In genomic region chr9:75010570-75010969, GRCh38 we compare ENCODE assay signal across 20 cellular contexts. TPM values are rescaled to one million over a fixed set of nuclear protein-coding genes. Genes with fewer than 3 reads are reported as not detected.
DNase-seq lines count a peak whose midpoint lies in the region; ATAC-seq and TF ChIP-seq lines count a peak whose summit lies in the region.
"Had no signal": no experiment of that assay in that cellular context is flagged by ENCODE, and none has a peak within 500 bp of the region (broad histone marks: within the 10 kb centered on the region; RNA-seq: fewer than 3 reads in every experiment).

No MANE protein-coding gene starts in this region.

- H3K36me3 Mint-ChIP-seq in activated CD4-positive, alpha-beta T cell treated with anti-CD3 and anti-CD28 coated beads, Interleukin-2, amount 10 ng/mL, durations not matched to agents 7 days and 5 days (ENCODE audit: low read depth) = peaks cover 41% of the 10 kb centered on the region
- H3K36me3 Mint-ChIP-seq in CD4-positive, CD25-positive, alpha-beta regulatory T cell = peaks cover 16% of the 10 kb centered on the region
- H3K36me3 Mint-ChIP-seq in activated naive CD8-positive, alpha-beta T cell treated with anti-CD3 and anti-CD28 coated beads, Interleukin-2, amount 50 U/mL, for 24 hours (ENCODE audit: low read depth) = peaks cover 32% of the 10 kb centered on the region
- peaks cover 5 to 14% of the 10 kb centered on the region in 2 donors for H3K36me3 Mint-ChIP-seq in activated T-cell treated with anti-CD3 and anti-CD28 coated beads, Interleukin-2, amount 50 U/mL, for 72 hours (ENCODE audit: insufficient read depth in 2 of 2)

- no peaks in the 10 kb centered on the region for H3K27me3 Mint-ChIP-seq in activated CD4-positive, alpha-beta T cell treated with anti-CD3 and anti-CD28 coated beads, Interleukin-2, amount 10 ng/mL, durations not matched to agents 7 days and 5 days
- no peaks in the 10 kb centered on the region for H3K27me3 Mint-ChIP-seq in CD4-positive, CD25-positive, alpha-beta regulatory T cell
- no peaks in the 10 kb centered on the region for H3K27me3 Mint-ChIP-seq in activated naive CD8-positive, alpha-beta T cell treated with anti-CD3 and anti-CD28 coated beads, Interleukin-2, amount 50 U/mL, for 24 hours
- no peaks in the 10 kb centered on the region for H3K27me3 Mint-ChIP-seq in activated T-cell treated with anti-CD3 and anti-CD28 coated beads, Interleukin-2, amount 50 U/mL, for 72 hours (ENCODE audit: low read depth)

- peak overlapping the region; percentile 9 for H3K27ac Mint-ChIP-seq in activated CD4-positive, alpha-beta T cell treated with anti-CD3 and anti-CD28 coated beads, Interleukin-2, amount 10 ng/mL, durations not matched to agents 7 days and 5 days
- peak overlapping the region; percentile 2 to 39 (median 5) for H3K27ac Mint-ChIP-seq in CD4-positive, CD25-positive, alpha-beta regulatory T cell
- peak overlapping the region; percentile 12 for H3K27ac Mint-ChIP-seq in activated naive CD8-positive, alpha-beta T cell treated with anti-CD3 and anti-CD28 coated beads, Interleukin-2, amount 50 U/mL, for 24 hours
- no peak overlapping the region for H3K27ac Mint-ChIP-seq in activated T-cell treated with anti-CD3 and anti-CD28 coated beads, Interleukin-2, amount 50 U/mL, for 72 hours
- H3K27ac Mint-ChIP-seq: GM23338 had no signal

- peaks cover 14% of the 10 kb centered on the region for H3K36me3 ChIP-seq in CD4-positive, CD25-positive, alpha-beta regulatory T cell (ENCODE audit: control insufficient read depth, insufficient read depth, low read length)
- H3K36me3 ChIP-seq in tibial nerve = peaks cover 0 to 22% (median 0%) of the 10 kb centered on the region in 3 donors
- H3K36me3 ChIP-seq: Peyer's patch had no signal

- no peak overlapping the region for H3K4me3 Mint-ChIP-seq in activated CD4-positive, alpha-beta T cell treated with anti-CD3 and anti-CD28 coated beads, Interleukin-2, amount 10 ng/mL, durations not matched to agents 7 days and 5 days
- peak overlapping the region in 3 of 4 donors; percentile 0 to 14 (median 4) for H3K4me3 Mint-ChIP-seq in CD4-positive, CD25-positive, alpha-beta regulatory T cell
- H3K4me3 Mint-ChIP-seq in activated naive CD8-positive, alpha-beta T cell treated with anti-CD3 and anti-CD28 coated beads, Interleukin-2, amount 50 U/mL, for 24 hours = no peak overlapping the region
- no peak overlapping the region for H3K4me3 Mint-ChIP-seq in activated T-cell treated with anti-CD3 and anti-CD28 coated beads, Interleukin-2, amount 50 U/mL, for 72 hours
- H3K4me3 Mint-ChIP-seq: GM23338 had no signal

- peak; percentile 60 to 67 for ATAC-seq in CD4-positive, CD25-positive, alpha-beta regulatory T cell (ENCODE audit: low read depth in 2 of 2)
- ATAC-seq in activated naive CD8-positive, alpha-beta T cell treated with anti-CD3 and anti-CD28 coated beads, Interleukin-2, amount 50 U/mL, for 24 hours = no peak
- no peak for ATAC-seq in activated T-cell treated with anti-CD3 and anti-CD28 coated beads, Interleukin-2, amount 50 U/mL, for 72 hours (replicated peaks in 1 of 2)
- ATAC-seq: GM23338, HCT116 had no signal

- H3K9me3 ChIP-seq in CD4-positive, CD25-positive, alpha-beta regulatory T cell (ENCODE audit: control insufficient read depth in 2 of 2, low read length in 2 of 2) = no peaks in the 10 kb centered on the region
- no peaks in the 10 kb centered on the region for H3K9me3 ChIP-seq in tibial nerve
- H3K9me3 ChIP-seq: BE2C, Peyer's patch, SJSA1 had no signal

- no peaks in the 10 kb centered on the region for H3K9me3 Mint-ChIP-seq in activated CD4-positive, alpha-beta T cell treated with anti-CD3 and anti-CD28 coated beads, Interleukin-2, amount 10 ng/mL, durations not matched to agents 7 days and 5 days
- H3K9me3 Mint-ChIP-seq in CD4-positive, CD25-positive, alpha-beta regulatory T cell = no peaks in the 10 kb centered on the region
- H3K9me3 Mint-ChIP-seq in activated naive CD8-positive, alpha-beta T cell treated with anti-CD3 and anti-CD28 coated beads, Interleukin-2, amount 50 U/mL, for 24 hours = no peaks in the 10 kb centered on the region
- no peaks in the 10 kb centered on the region for H3K9me3 Mint-ChIP-seq in activated T-cell treated with anti-CD3 and anti-CD28 coated beads, Interleukin-2, amount 50 U/mL, for 72 hours
- H3K9me3 Mint-ChIP-seq: CD8-positive, alpha-beta memory T cell; GM23338 had no signal

- H3K4me1 Mint-ChIP-seq in activated CD4-positive, alpha-beta T cell treated with anti-CD3 and anti-CD28 coated beads, Interleukin-2, amount 10 ng/mL, durations not matched to agents 7 days and 5 days = peaks cover 32% of the 10 kb centered on the region
- H3K4me1 Mint-ChIP-seq in CD4-positive, CD25-positive, alpha-beta regulatory T cell = peaks cover 25 to 37% (median 32%) of the 10 kb centered on the region in 4 donors
- peaks cover 22% of the 10 kb centered on the region for H3K4me1 Mint-ChIP-seq in activated naive CD8-positive, alpha-beta T cell treated with anti-CD3 and anti-CD28 coated beads, Interleukin-2, amount 50 U/mL, for 24 hours
- H3K4me1 Mint-ChIP-seq in activated T-cell treated with anti-CD3 and anti-CD28 coated beads, Interleukin-2, amount 50 U/mL, for 72 hours (ENCODE audit: low read depth) = peaks cover 14% of the 10 kb centered on the region

- DNase-seq in activated CD4-positive, alpha-beta T cell treated with anti-CD3 and anti-CD28 coated beads, Interleukin-2, amount 10 ng/mL, durations not matched to agents 7 days and 5 days = no peak
- no peak for DNase-seq in activated CD4-positive, alpha-beta T cell treated with anti-CD3 and anti-CD28 coated beads for 4 hours
- peak in 2 of 3 donors; percentile 41 to 43 for DNase-seq in CD4-positive, CD25-positive, alpha-beta regulatory T cell
- peak; percentile 47 for DNase-seq in Jurkat, Clone E6-1 (ENCODE audit: low read depth, low spot score)
- no peak for DNase-seq in activated naive CD8-positive, alpha-beta T cell treated with anti-CD3 and anti-CD28 coated beads, Interleukin-2, amount 50 U/mL, for 24 hours
- no peak for DNase-seq in tibial nerve (ENCODE audit: low spot score in 2 of 2)
- DNase-seq in NCI-H1092 treated with DMSO at 0.1 percent for 48 hours (lab: John Stamatoyannopoulos, UW) = no peak
- DNase-seq in activated T-cell treated with anti-CD3 and anti-CD28 coated beads, Interleukin-2, amount 50 U/mL, for 72 hours = no peak
- DNase-seq: BE2C; DMS79; NCI-H1436 treated with DMSO at 0.1 percent for 48 hours; NCI-H2029; NCI-H748 treated with DMSO at 0.1 percent for 48 hours; NK-92 treated with Interleukin-12 subunit alpha and Interleukin-12 subunit beta, amount 100 ng/mL, for 24 hours; Peyer's patch had no signal

- no peak for TF ChIP-seq POLR2A in tibial nerve (IDR thresholded peaks at IDR 0.05)

- no peaks in the 10 kb centered on the region for H3K27me3 ChIP-seq in CD4-positive, CD25-positive, alpha-beta regulatory T cell (ENCODE audit: control insufficient read depth, insufficient read depth, low read length)
- H3K27me3 ChIP-seq in tibial nerve = no peaks in the 10 kb centered on the region
- H3K27me3 ChIP-seq: BE2C, Peyer's patch, SJSA1 had no signal

- H3K27ac ChIP-seq in CD4-positive, CD25-positive, alpha-beta regulatory T cell (ENCODE audit: insufficient read depth, low read length, poor library complexity, severe bottlenecking) = no peak overlapping the region
- H3K27ac ChIP-seq in tibial nerve = no peak overlapping the region
- H3K27ac ChIP-seq: KMS-11, Peyer's patch, SJSA1 had no signal

- H3K4me1 ChIP-seq in CD4-positive, CD25-positive, alpha-beta regulatory T cell (ENCODE audit: control insufficient read depth, insufficient read depth, low read length, poor library complexity, severe bottlenecking) = peaks cover 24% of the 10 kb centered on the region
- H3K4me1 ChIP-seq in tibial nerve = no peaks in the 10 kb centered on the region
- H3K4me1 ChIP-seq: BE2C, Peyer's patch, SJSA1 had no signal

- CTCF ChIA-PET in activated CD4-positive, alpha-beta T cell treated with anti-CD3 and anti-CD28 coated beads, Interleukin-2, amount 10 ng/mL, durations not matched to agents 7 days and 5 days (lab: Charles Lee) = no interaction called here

- POLR2A ChIA-PET in activated CD4-positive, alpha-beta T cell treated with anti-CD3 and anti-CD28 coated beads, Interleukin-2, amount 10 ng/mL, durations not matched to agents 7 days and 5 days (lab: Charles Lee) = no interaction called here

- TF ChIP-seq EP300 in tibial nerve (IDR thresholded peaks at IDR 0.05) = no peak

- no peak for TF ChIP-seq CTCF in tibial nerve (IDR thresholded peaks at IDR 0.05)

- H3K4me3 ChIP-seq in CD4-positive, CD25-positive, alpha-beta regulatory T cell (ENCODE audit: low read depth, low read length) = peak overlapping the region; percentile 57
- H3K4me3 ChIP-seq in Jurkat, Clone E6-1 (ENCODE audit: low read length) = no peak overlapping the region
- no peak overlapping the region for H3K4me3 ChIP-seq in tibial nerve
- H3K4me3 ChIP-seq: GM23338, Peyer's patch, SJSA1 had no signal

RNA-seq across cellular contexts. Expression of gene CARNMT1, which starts 17.5 kb away (rescaled TPM):
- 10 to 100 TPM; 28.7 to 32.3 TPM for total RNA-seq in activated CD4-positive, alpha-beta T cell treated with anti-CD3 and anti-CD28 coated beads, Interleukin-2, amount 10 ng/mL, durations not matched to agents 7 days and 5 days
- total RNA-seq in CD4-positive, CD25-positive, alpha-beta regulatory T cell = 25.7 TPM
- 10 to 100 TPM in 3 of 4 donors, 1 to 10 TPM in 1; 9.5 to 16.3 (median 11.5) TPM for polyA plus RNA-seq in CD4-positive, CD25-positive, alpha-beta regulatory T cell
- 11.9 TPM for polyA plus RNA-seq in Jurkat, Clone E6-1 (2012; ENCODE audit: insufficient read depth, insufficient read length)
- 10 to 100 TPM in 3 of 4 donors, 1 to 10 TPM in 1; 5.9 to 19.9 (median 15.6) TPM for total RNA-seq in tibial nerve
- total RNA-seq in activated T-cell treated with anti-CD3 and anti-CD28 coated beads, Interleukin-2, amount 50 U/mL, for 72 hours = 10 to 100 TPM; 18.6 to 19.8 TPM

RNA-seq across cellular contexts. Expression of gene C9orf40, which starts 57.9 kb away (rescaled TPM):
- 10 to 100 TPM; 20.1 to 22.2 TPM for total RNA-seq in activated CD4-positive, alpha-beta T cell treated with anti-CD3 and anti-CD28 coated beads, Interleukin-2, amount 10 ng/mL, durations not matched to agents 7 days and 5 days
- total RNA-seq in CD4-positive, CD25-positive, alpha-beta regulatory T cell = 1.9 TPM
- 1 to 10 TPM; 1.7 to 4.5 (median 3.8) TPM for polyA plus RNA-seq in CD4-positive, CD25-positive, alpha-beta regulatory T cell
- 30.8 TPM for polyA plus RNA-seq in Jurkat, Clone E6-1 (2012; ENCODE audit: insufficient read depth, insufficient read length)
- total RNA-seq in tibial nerve = 1 to 10 TPM; 4.2 to 5.9 (median 5.2) TPM
- total RNA-seq in activated T-cell treated with anti-CD3 and anti-CD28 coated beads, Interleukin-2, amount 50 U/mL, for 72 hours = 10 to 100 TPM; 17.8 to 23.1 TPM

Comparison
In these comparisons a context has a peak if more than half of its experiments do, and no peak if none do; other contexts are left out.
1. DNase-seq: peak in CD4-positive, CD25-positive, alpha-beta regulatory T cell (2 of 3) and Jurkat, Clone E6-1 (single experiment); none in activated CD4-positive, alpha-beta T cell treated with anti-CD3 and anti-CD28 coated beads, Interleukin-2, amount 10 ng/mL, durations not matched to agents 7 days and 5 days (single experiment), activated CD4-positive, alpha-beta T cell treated with anti-CD3 and anti-CD28 coated beads for 4 hours (0 of 2), activated naive CD8-positive, alpha-beta T cell treated with anti-CD3 and anti-CD28 coated beads, Interleukin-2, amount 50 U/mL, for 24 hours (single experiment), tibial nerve (0 of 2), NCI-H1092 treated with DMSO at 0.1 percent for 48 hours (single experiment) and activated T-cell treated with anti-CD3 and anti-CD28 coated beads, Interleukin-2, amount 50 U/mL, for 72 hours (0 of 2).
2. H3K4me3 Mint-ChIP-seq: peak in CD4-positive, CD25-positive, alpha-beta regulatory T cell (3 of 4); none in activated CD4-positive, alpha-beta T cell treated with anti-CD3 and anti-CD28 coated beads, Interleukin-2, amount 10 ng/mL, durations not matched to agents 7 days and 5 days (single experiment), activated naive CD8-positive, alpha-beta T cell treated with anti-CD3 and anti-CD28 coated beads, Interleukin-2, amount 50 U/mL, for 24 hours (single experiment) and activated T-cell treated with anti-CD3 and anti-CD28 coated beads, Interleukin-2, amount 50 U/mL, for 72 hours (0 of 2).
3. ATAC-seq: peak in CD4-positive, CD25-positive, alpha-beta regulatory T cell (2 of 2); none in activated naive CD8-positive, alpha-beta T cell treated with anti-CD3 and anti-CD28 coated beads, Interleukin-2, amount 50 U/mL, for 24 hours (single experiment) and activated T-cell treated with anti-CD3 and anti-CD28 coated beads, Interleukin-2, amount 50 U/mL, for 72 hours (0 of 2).